In the genomic region with DNA sequence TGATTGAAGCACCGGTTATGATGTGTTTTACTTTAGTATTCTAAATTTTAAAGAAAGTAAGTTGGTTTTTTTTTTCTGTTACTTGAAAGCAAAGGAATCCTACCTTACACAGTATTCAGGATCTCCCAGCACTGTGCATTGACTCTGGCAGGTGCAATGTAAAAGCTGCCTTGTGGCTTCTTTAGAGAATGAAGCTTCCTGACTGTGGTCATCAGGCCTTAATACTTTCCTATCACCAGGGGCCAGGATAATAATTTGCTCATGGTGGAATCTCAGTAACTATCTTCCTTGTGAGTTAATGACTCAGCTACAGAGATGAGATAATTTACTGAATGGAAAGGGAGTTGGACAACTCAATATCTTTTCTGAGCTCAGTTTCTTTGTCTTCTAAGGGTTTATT, we compare ENCODE assay signal across 21 cellular contexts.
"Had no signal": no experiment of that assay in that cellular context is flagged by ENCODE, and none has a peak within 500 bp of the region (broad histone marks: within the 10 kb centered on the region; RNA-seq: fewer than 3 reads in every experiment).

No MANE protein-coding gene starts in this region.

- H3K9me3 Mint-ChIP-seq: type B pancreatic cell had no signal

- ATAC-seq: naive thymus-derived CD4-positive, alpha-beta T cell; natural killer cell treated with Interleukin-12 subunit alpha and Interleukin-12 subunit beta and Interleukin-15 and Interleukin-18, amount 100 ng/mL, for 72 hours; right cardiac atrium; sciatic nerve; stimulated activated effector memory CD8-positive, alpha-beta T cell treated with anti-CD3 and anti-CD28 coated beads, Interleukin-12 subunit alpha, Interleukin-12 subunit beta, amount 100 ng/mL, for 72 hours; stimulated activated naive CD8-positive, alpha-beta T cell treated with anti-CD3 and anti-CD28 coated beads, Interleukin-15, amount 100 ng/mL, for 72 hours had no signal

- H3K36me3 Mint-ChIP-seq: mesothelial cell of epicardium; naive thymus-derived CD4-positive, alpha-beta T cell; natural killer cell treated with Interleukin-12 subunit alpha and Interleukin-12 subunit beta and Interleukin-15 and Interleukin-18, amount 100 ng/mL, for 72 hours; stimulated activated effector memory CD8-positive, alpha-beta T cell treated with anti-CD3 and anti-CD28 coated beads, Interleukin-12 subunit alpha, Interleukin-12 subunit beta, amount 100 ng/mL, for 72 hours; type B pancreatic cell had no signal

- H3K4me1 Mint-ChIP-seq: stimulated activated effector memory CD8-positive, alpha-beta T cell treated with anti-CD3 and anti-CD28 coated beads, Interleukin-12 subunit alpha, Interleukin-12 subunit beta, amount 100 ng/mL, for 72 hours; stimulated activated naive CD8-positive, alpha-beta T cell treated with anti-CD3 and anti-CD28 coated beads, Interleukin-15, amount 100 ng/mL, for 72 hours had no signal

- DNase-seq: hippocampal formation; left ventricle myocardium inferior; mesendoderm; naive thymus-derived CD4-positive, alpha-beta T cell; ovary; retina; right cardiac atrium; small intestine; spleen; stimulated activated CD4-positive, alpha-beta T cell treated with anti-CD3 and anti-CD28 coated beads, Interleukin-4, amount 100 ng/mL, for 24 hours; stimulated activated naive CD4-positive, alpha-beta T cell treated with Interleukin-2 at 50 U/mL for 16 hours; stimulated activated naive CD8-positive, alpha-beta T cell treated with anti-CD3 and anti-CD28 coated beads, Interleukin-15, amount 100 ng/mL, for 72 hours; substantia nigra; uterus had no signal

- FAIRE-seq: keratinocyte, small intestine had no signal

- H3K27ac Mint-ChIP-seq: mesothelial cell of epicardium; naive thymus-derived CD4-positive, alpha-beta T cell; natural killer cell treated with Interleukin-12 subunit alpha and Interleukin-12 subunit beta and Interleukin-15 and Interleukin-18, amount 100 ng/mL, for 72 hours; progenitor cell of endocrine pancreas; stimulated activated effector memory CD8-positive, alpha-beta T cell treated with anti-CD3 and anti-CD28 coated beads, Interleukin-12 subunit alpha, Interleukin-12 subunit beta, amount 100 ng/mL, for 72 hours; stimulated activated naive CD8-positive, alpha-beta T cell treated with anti-CD3 and anti-CD28 coated beads, Interleukin-15, amount 100 ng/mL, for 72 hours; type B pancreatic cell had no signal

- H3K4me3 Mint-ChIP-seq: mesothelial cell of epicardium; naive thymus-derived CD4-positive, alpha-beta T cell; natural killer cell treated with Interleukin-12 subunit alpha and Interleukin-12 subunit beta and Interleukin-15 and Interleukin-18, amount 100 ng/mL, for 72 hours; stimulated activated effector memory CD8-positive, alpha-beta T cell treated with anti-CD3 and anti-CD28 coated beads, Interleukin-12 subunit alpha, Interleukin-12 subunit beta, amount 100 ng/mL, for 72 hours; stimulated activated naive CD8-positive, alpha-beta T cell treated with anti-CD3 and anti-CD28 coated beads, Interleukin-15, amount 100 ng/mL, for 72 hours; type B pancreatic cell had no signal

- H3K27me3 Mint-ChIP-seq: naive thymus-derived CD4-positive, alpha-beta T cell; progenitor cell of endocrine pancreas; stimulated activated naive CD8-positive, alpha-beta T cell treated with anti-CD3 and anti-CD28 coated beads, Interleukin-15, amount 100 ng/mL, for 72 hours had no signal
